ENCODE assay signal across 1 cellular context in genomic region chr21:32727478-32727727, GRCh38.
TF ChIP-seq lines count a peak whose summit lies in the region.

No MANE protein-coding gene starts in this region.

TF ChIP-seq in K562, 482 proteins besides CTCF, POLR2A, EP300 and RAD21:
- 0 out of 4 replicates have a peak, but pooled peaks of 1 of the 2 experiments have one; percentile 10 for TF ChIP-seq UBTF (IDR thresholded peaks at IDR 0.05; ENCODE audit: borderline replicate concordance in 1 of 2, low read depth in 2 of 2, low read length in 2 of 2)
- TF ChIP-seq ILF3 (IDR thresholded peaks at IDR 0.05; ENCODE audit: borderline replicate concordance): no peak
- TF ChIP-seq SAP30 (IDR thresholded peaks at IDR 0.05; ENCODE audit: borderline replicate concordance, insufficient read depth, low read depth, low read length, poor library complexity, severe bottlenecking): peak; percentile 92
- 0 out of 2 replicates have a peak, but pooled peaks have one; percentile 14 for TF ChIP-seq SMAD4 (CRISPR knock-in tag; conservative IDR thresholded peaks at IDR 0.05)
- TF ChIP-seq EP400 (IDR thresholded peaks at IDR 0.05): 0 out of 2 replicates have a peak, but pooled peaks have one; percentile 49
- TF ChIP-seq HMGN3 (IDR thresholded peaks at IDR 0.05; ENCODE audit: borderline replicate concordance, extremely low read depth, insufficient read length, low read depth, low read length): peak; percentile 16
- no peak for TF ChIP-seq OTX1 (CRISPR knock-in tag; IDR thresholded peaks at IDR 0.05)
- peak in 1 of 2 experiments; percentile 56; a peak in 2 of 4 replicates for TF ChIP-seq SIN3A (IDR thresholded peaks at IDR 0.05; ENCODE audit: borderline replicate concordance in 2 of 2, control insufficient read depth in 1 of 2, low read depth in 2 of 2, low read length in 2 of 2)
- 0 out of 2 replicates have a peak, but pooled peaks have one; percentile 44 for TF ChIP-seq FOSL1 (tag; conservative IDR thresholded peaks at IDR 0.05)
- TF ChIP-seq MYC (IDR thresholded peaks at IDR 0.05; ENCODE audit: low read depth, low read length): no peak
- TF ChIP-seq MYC (CRISPR knock-in tag; IDR thresholded peaks at IDR 0.05; ENCODE audit: borderline replicate concordance, low read depth): peak; percentile 75; the same call in 1 of the 2 replicates
- peak; percentile 48; the same call in 1 of the 2 replicates for TF ChIP-seq ATF7 (IDR thresholded peaks at IDR 0.05)
- TF ChIP-seq ZBTB17 (CRISPR knock-in tag; IDR thresholded peaks at IDR 0.05): 0 out of 2 replicates have a peak, but pooled peaks have one; percentile 40
- TF ChIP-seq PRDM10 (IDR thresholded peaks at IDR 0.05; ENCODE audit: partially characterized antibody): peak; percentile 90
- peak in 1 of 2 experiments; percentile 16; a peak in 1 of 4 replicates for TF ChIP-seq FOXK2 (conservative IDR thresholded peaks at IDR 0.05 in 1 of 2, IDR thresholded peaks at IDR 0.05 in 1 of 2; ENCODE audit: low read depth in 2 of 2)
- TF ChIP-seq CSDE1 (IDR thresholded peaks at IDR 0.05): no peak
- TF ChIP-seq ZSCAN29 (IDR thresholded peaks at IDR 0.05): peak; percentile 80
